ENCODE assay signal across 8 cellular contexts in the genomic region with DNA sequence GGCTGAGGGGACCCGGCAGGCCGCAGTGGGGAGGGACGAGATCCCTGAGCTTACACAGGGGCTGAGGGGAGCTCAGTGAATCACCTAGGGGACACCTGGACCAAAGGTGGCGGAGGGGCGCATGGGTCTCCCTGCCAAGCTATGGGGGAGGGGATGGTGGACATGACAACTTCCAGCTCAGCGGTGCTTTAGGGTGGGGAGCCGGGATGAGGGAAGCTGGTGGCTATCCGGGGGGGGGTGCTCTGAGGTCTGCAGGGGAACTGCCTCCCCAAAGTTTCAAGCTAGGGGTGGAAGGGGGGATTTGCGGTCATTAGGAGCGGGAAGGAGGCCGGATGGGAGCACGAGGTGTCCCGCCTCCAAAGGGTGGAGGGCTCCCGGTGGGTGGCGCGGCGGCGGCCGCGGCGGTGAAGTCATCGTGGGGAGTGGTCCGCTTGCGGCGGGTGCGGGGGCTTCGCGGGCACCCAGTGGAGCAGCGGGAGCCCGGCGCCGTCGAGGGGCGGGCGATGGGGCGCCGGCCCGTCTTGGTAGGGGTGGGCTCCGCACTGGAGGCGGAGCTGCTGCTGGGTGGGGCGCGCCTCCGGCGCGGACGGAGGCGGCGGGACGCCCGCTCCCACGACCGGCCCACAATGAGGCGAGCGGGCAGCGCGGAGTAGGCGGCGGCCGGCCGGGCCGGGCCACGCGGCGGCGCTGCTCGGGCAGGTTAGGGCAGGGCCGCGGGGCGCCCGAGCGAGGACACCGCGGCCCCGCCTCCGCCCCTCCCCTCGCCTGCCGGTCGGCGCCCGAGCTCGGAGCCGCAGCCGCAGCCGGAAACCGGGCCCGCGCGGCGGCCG. TPM values are rescaled to one million over a fixed set of nuclear protein-coding genes. Genes with fewer than 3 reads are reported as not detected.
DNase-seq lines count a peak whose midpoint lies in the region; ATAC-seq and TF ChIP-seq lines count a peak whose summit lies in the region.

A gene with protein sequence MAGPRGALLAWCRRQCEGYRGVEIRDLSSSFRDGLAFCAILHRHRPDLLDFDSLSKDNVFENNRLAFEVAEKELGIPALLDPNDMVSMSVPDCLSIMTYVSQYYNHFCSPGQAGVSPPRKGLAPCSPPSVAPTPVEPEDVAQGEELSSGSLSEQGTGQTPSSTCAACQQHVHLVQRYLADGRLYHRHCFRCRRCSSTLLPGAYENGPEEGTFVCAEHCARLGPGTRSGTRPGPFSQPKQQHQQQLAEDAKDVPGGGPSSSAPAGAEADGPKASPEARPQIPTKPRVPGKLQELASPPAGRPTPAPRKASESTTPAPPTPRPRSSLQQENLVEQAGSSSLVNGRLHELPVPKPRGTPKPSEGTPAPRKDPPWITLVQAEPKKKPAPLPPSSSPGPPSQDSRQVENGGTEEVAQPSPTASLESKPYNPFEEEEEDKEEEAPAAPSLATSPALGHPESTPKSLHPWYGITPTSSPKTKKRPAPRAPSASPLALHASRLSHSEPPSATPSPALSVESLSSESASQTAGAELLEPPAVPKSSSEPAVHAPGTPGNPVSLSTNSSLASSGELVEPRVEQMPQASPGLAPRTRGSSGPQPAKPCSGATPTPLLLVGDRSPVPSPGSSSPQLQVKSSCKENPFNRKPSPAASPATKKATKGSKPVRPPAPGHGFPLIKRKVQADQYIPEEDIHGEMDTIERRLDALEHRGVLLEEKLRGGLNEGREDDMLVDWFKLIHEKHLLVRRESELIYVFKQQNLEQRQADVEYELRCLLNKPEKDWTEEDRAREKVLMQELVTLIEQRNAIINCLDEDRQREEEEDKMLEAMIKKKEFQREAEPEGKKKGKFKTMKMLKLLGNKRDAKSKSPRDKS (plus strand): TSS at position 764 of the 830 bp plus-strand sequence. CDS start 126 bp downstream, outside the sequence.

- H3K36me3 Mint-ChIP-seq in activated T-helper 1 cell treated with anti-CD3 and anti-CD28 coated beads, Interleukin-12 subunit alpha, Interleukin-12 subunit beta, Interleukin-2, Interleukin-4 antibody, amounts not matched to agents 30 ng/mL and 10 ng/mL and 1 ng/mL, durations not matched to agents 14 hours and 24 hours and 36 hours (ENCODE audit: low read depth): no peaks in the 10 kb centered on the region
- H3K36me3 Mint-ChIP-seq in natural killer cell treated with Interleukin-12 subunit alpha and Interleukin-12 subunit beta and Interleukin-15 and Interleukin-18, amount 100 ng/mL, for 72 hours: no peaks in the 10 kb centered on the region

- H3K4me1 Mint-ChIP-seq in activated T-helper 1 cell treated with anti-CD3 and anti-CD28 coated beads, Interleukin-12 subunit alpha, Interleukin-12 subunit beta, Interleukin-2, Interleukin-4 antibody, amounts not matched to agents 30 ng/mL and 10 ng/mL and 1 ng/mL, durations not matched to agents 14 hours and 24 hours and 36 hours (ENCODE audit: low read depth): peaks cover 26% of the 10 kb centered on the region
- H3K4me1 Mint-ChIP-seq in natural killer cell treated with Interleukin-12 subunit alpha and Interleukin-12 subunit beta and Interleukin-15 and Interleukin-18, amount 100 ng/mL, for 72 hours (ENCODE audit: low read depth in 2 of 2): peaks cover 24 to 25% of the 10 kb centered on the region in 2 donors

- no peaks in the 10 kb centered on the region for H3K9me3 Mint-ChIP-seq in activated T-helper 1 cell treated with anti-CD3 and anti-CD28 coated beads, Interleukin-12 subunit alpha, Interleukin-12 subunit beta, Interleukin-2, Interleukin-4 antibody, amounts not matched to agents 30 ng/mL and 10 ng/mL and 1 ng/mL, durations not matched to agents 14 hours and 24 hours and 36 hours
- no peaks in the 10 kb centered on the region for H3K9me3 Mint-ChIP-seq in natural killer cell treated with Interleukin-12 subunit alpha and Interleukin-12 subunit beta and Interleukin-15 and Interleukin-18, amount 100 ng/mL, for 72 hours

- TF ChIP-seq CTCF in AG04450 (IDR thresholded peaks at IDR 0.05; ENCODE audit: low read depth, low read length): no peak
- TF ChIP-seq CTCF in fibroblast of lung (conservative IDR thresholded peaks at IDR 0.05 in 1 of 2, IDR thresholded peaks at IDR 0.05 in 1 of 2; ENCODE audit: low read depth in 1 of 2, low read length in 2 of 2): no peak

- DNase-seq in AG04450 (ENCODE audit: low read depth, low spot score) (no peak), OCI-M1 (lab: John Stamatoyannopoulos, UW) (peak; percentile 81), fibroblast of lung (ENCODE audit: low read depth in 2 of 2) (peak; percentile 73 to 79)
- DNase-seq in activated T-helper 1 cell treated with anti-CD3 and anti-CD28 coated beads, Interleukin-12 subunit alpha, Interleukin-12 subunit beta, Interleukin-2, Interleukin-4 antibody, amounts not matched to agents 30 ng/mL and 10 ng/mL and 1 ng/mL, durations not matched to agents 14 hours and 24 hours and 36 hours (ENCODE audit: low spot score): peak; percentile 67
- peak; percentile 82 for DNase-seq in natural killer cell treated with Interleukin-12 subunit alpha and Interleukin-12 subunit beta and Interleukin-15 and Interleukin-18, amount 100 ng/mL, for 72 hours (ENCODE audit: low spot score)

- peak; percentile 17 for TF ChIP-seq POLR2A in GM18526 (IDR thresholded peaks at IDR 0.05; ENCODE audit: extremely low read depth, insufficient read length)

- H2AFZ ChIP-seq in fibroblast of lung (ENCODE audit: low read length): no peak within 1 kb of the TSS

- POLR2A ChIA-PET in AG04450 (lab: Yijun Ruan, JAX): interaction anchor here (0.6 to 2.8 kb wide), 13 partner anchors 8 to 800 kb away, joined by 3 to 13 read pairs (median 4); a partner anchor contains a TSS

- H3K27ac Mint-ChIP-seq in activated T-helper 1 cell treated with anti-CD3 and anti-CD28 coated beads, Interleukin-12 subunit alpha, Interleukin-12 subunit beta, Interleukin-2, Interleukin-4 antibody, amounts not matched to agents 30 ng/mL and 10 ng/mL and 1 ng/mL, durations not matched to agents 14 hours and 24 hours and 36 hours: peak within 1 kb of the TSS; percentile 89
- H3K27ac Mint-ChIP-seq in natural killer cell treated with Interleukin-12 subunit alpha and Interleukin-12 subunit beta and Interleukin-15 and Interleukin-18, amount 100 ng/mL, for 72 hours: peak within 1 kb of the TSS; percentile 66 to 73

- H3K36me3 ChIP-seq in fibroblast of lung (ENCODE audit: control insufficient read depth, insufficient read depth, low read length) (peaks cover 4% of the 10 kb centered on the region), stomach smooth muscle (ENCODE audit: control insufficient read depth in 2 of 2, insufficient read depth in 2 of 2, low read length in 2 of 2) (peaks cover 0 to 4% of the 10 kb centered on the region in 2 donors)

- H3K4me3 ChIP-seq in AG04450 (ENCODE audit: low read depth, low read length) (peak within 1 kb of the TSS; percentile 73), fibroblast of lung (replicated peaks in 1 of 4; ENCODE audit: control extremely low read depth in 1 of 4, insufficient read depth in 1 of 4, low read depth in 3 of 4, low read length in 4 of 4) (peak within 1 kb of the TSS; percentile 63 to 82 (median 80)), stomach smooth muscle (ENCODE audit: low read length in 2 of 2) (peak within 1 kb of the TSS; percentile 74 to 88)

- H3K9me3 ChIP-seq in AG04450 (ENCODE audit: control insufficient read depth, insufficient read depth, low read length) (no peaks in the 10 kb centered on the region), fibroblast of lung (ENCODE audit: control insufficient read depth, insufficient read depth, low read depth, low read length) (no peaks in the 10 kb centered on the region), stomach smooth muscle (ENCODE audit: control insufficient read depth in 2 of 2, low read length in 2 of 2) (no peaks in the 10 kb centered on the region)

- peaks cover 27% of the 10 kb centered on the region for H3K4me1 ChIP-seq in fibroblast of lung (ENCODE audit: control insufficient read depth, extremely low read depth, insufficient read depth, low read length)
- peaks cover 50% of the 10 kb centered on the region for H3K4me1 ChIP-seq in stomach smooth muscle (ENCODE audit: control insufficient read depth, insufficient read depth, low read length)

- H4K20me1 ChIP-seq in fibroblast of lung (ENCODE audit: control insufficient read depth, extremely low read depth, insufficient read depth, low read length): no peaks in the 10 kb centered on the region

- intact Hi-C loops in activated T-helper 1 cell treated with anti-CD3 and anti-CD28 coated beads, Interleukin-12 subunit alpha, Interleukin-12 subunit beta, Interleukin-2, Interleukin-4 antibody, amounts not matched to agents 30 ng/mL and 10 ng/mL and 1 ng/mL, durations not matched to agents 14 hours and 24 hours and 36 hours (cut with micrococcal nuclease): loop anchor here (1.0 to 2.0 kb wide), 3 partner anchors 9 to 47 kb away; a partner anchor contains a TSS

- H3K4me3 Mint-ChIP-seq in activated T-helper 1 cell treated with anti-CD3 and anti-CD28 coated beads, Interleukin-12 subunit alpha, Interleukin-12 subunit beta, Interleukin-2, Interleukin-4 antibody, amounts not matched to agents 30 ng/mL and 10 ng/mL and 1 ng/mL, durations not matched to agents 14 hours and 24 hours and 36 hours: peak within 1 kb of the TSS; percentile 85
- peak within 1 kb of the TSS; percentile 80 for H3K4me3 Mint-ChIP-seq in natural killer cell treated with Interleukin-12 subunit alpha and Interleukin-12 subunit beta and Interleukin-15 and Interleukin-18, amount 100 ng/mL, for 72 hours

- peak within 1 kb of the TSS; percentile 100 for H3K27ac ChIP-seq in AG04450 (ENCODE audit: low read depth, low read length)
- peak within 1 kb of the TSS; percentile 93 for H3K27ac ChIP-seq in fibroblast of lung (ENCODE audit: insufficient read depth, low read length)
- H3K27ac ChIP-seq in stomach smooth muscle (ENCODE audit: low read length): peak within 1 kb of the TSS; percentile 90

- H3K79me2 ChIP-seq in fibroblast of lung (ENCODE audit: control insufficient read depth, insufficient read depth, low read length): peaks cover 32% of the 10 kb centered on the region

- ATAC-seq in HG03175 (IDR thresholded peaks at IDR 0.05; ENCODE audit: unreplicated experiment): peak; percentile 82
- ATAC-seq in natural killer cell treated with Interleukin-12 subunit alpha and Interleukin-12 subunit beta and Interleukin-15 and Interleukin-18, amount 100 ng/mL, for 72 hours: peak; percentile 92 to 95

- H3K4me2 ChIP-seq in fibroblast of lung (ENCODE audit: extremely low read depth, insufficient read depth, low read length): peak within 1 kb of the TSS; percentile 93

- peaks cover 4% of the 10 kb centered on the region for H3K27me3 Mint-ChIP-seq in activated T-helper 1 cell treated with anti-CD3 and anti-CD28 coated beads, Interleukin-12 subunit alpha, Interleukin-12 subunit beta, Interleukin-2, Interleukin-4 antibody, amounts not matched to agents 30 ng/mL and 10 ng/mL and 1 ng/mL, durations not matched to agents 14 hours and 24 hours and 36 hours (ENCODE audit: insufficient read depth)
- H3K27me3 Mint-ChIP-seq in natural killer cell treated with Interleukin-12 subunit alpha and Interleukin-12 subunit beta and Interleukin-15 and Interleukin-18, amount 100 ng/mL, for 72 hours: no peaks in the 10 kb centered on the region

- H3K27me3 ChIP-seq in AG04450 (ENCODE audit: control insufficient read depth, insufficient read depth, low read length) (no peaks in the 10 kb centered on the region), fibroblast of lung (ENCODE audit: control insufficient read depth, insufficient read depth, low read length) (no peaks in the 10 kb centered on the region), stomach smooth muscle (ENCODE audit: control insufficient read depth in 1 of 2, insufficient read depth in 2 of 2, low read length in 2 of 2) (no peaks in the 10 kb centered on the region)

- H3K9ac ChIP-seq in fibroblast of lung (ENCODE audit: insufficient read depth, low read length): peak within 1 kb of the TSS; percentile 83
- peak within 1 kb of the TSS; percentile 84 to 92 for H3K9ac ChIP-seq in stomach smooth muscle (ENCODE audit: low read length in 2 of 2)

- CTCF ChIA-PET in AG04450 (lab: Charles Lee): interaction anchor here (0.6 to 3.4 kb wide), 5 partner anchors 9 to 43 kb away, joined by 3 to 25 read pairs (median 4); no protein-coding TSS in a partner anchor

RNA-seq across cellular contexts. Expression of the gene that starts here (rescaled TPM):
- polyA plus RNA-seq in AG04450 (2011; rRNA removed) (12.1 and 12.9 TPM in 2 replicates), fibroblast of lung (19.5 and 20.1 TPM in 2 replicates)
- 22.5 and 23.1 TPM in 2 replicates for polyA minus RNA-seq in AG04450 (2011; rRNA and poly(A)+ RNA removed)
- total RNA-seq in activated T-helper 1 cell treated with anti-CD3 and anti-CD28 coated beads, Interleukin-12 subunit alpha, Interleukin-12 subunit beta, Interleukin-2, Interleukin-4 antibody, amounts not matched to agents 30 ng/mL and 10 ng/mL and 1 ng/mL, durations not matched to agents 14 hours and 24 hours and 36 hours: 27.3 and 31.1 TPM in 2 replicates
- 17.2 and 17.7 TPM in 2 replicates for total RNA-seq in fibroblast of lung
- polyA plus RNA-seq in fibroblast of lung (2012): 22.3 and 26.2 TPM in 2 replicates
- polyA minus RNA-seq in fibroblast of lung (ENCODE audit: low replicate concordance): 54.0 TPM in 2 replicates
- total RNA-seq in natural killer cell treated with Interleukin-12 subunit alpha and Interleukin-12 subunit beta and Interleukin-15 and Interleukin-18, amount 100 ng/mL, for 72 hours: 10 to 100 TPM; 21.3 to 24.5 TPM
